Comparison of ENCODE assay signal across 8 cellular contexts in genomic region chr18:30280861-30281470, GRCh38.
A peak's percentile ranks its signal among the peaks of the same experiment; 100 is the strongest.
DNase-seq lines count a peak whose midpoint lies in the region; ATAC-seq, FAIRE-seq and TF ChIP-seq lines count a peak whose summit lies in the region.

No MANE protein-coding gene starts in this region.

- DNase-seq in AG08395 (ENCODE audit: low spot score) (peak; percentile 12), GM13977 (ENCODE audit: low spot score) (no peak), NCI-H128 (lab: John Stamatoyannopoulos, UW; ENCODE audit: unreplicated experiment) (peak; percentile 55), urothelium cell line (ENCODE audit: low spot score) (no peak)
- no peak for DNase-seq in effector CD8-positive, alpha-beta T cell (lab: John Stamatoyannopoulos, UW)
- DNase-seq in activated T-cell treated with anti-CD3 and anti-CD28 coated beads, Interleukin-2, amount 50 U/mL, for 72 hours: no peak

- FAIRE-seq in islet of Langerhans (lab: Jason Lieb, UNC) (peak; percentile 95), urothelium cell line (lab: Jason Lieb, UNC) (no peak)

- in situ Hi-C loops in GM13977 (cut with MboI; ENCODE audit: low pct_unique_long_range_greater_than_20kb, low sequenced_read_pairs, unreplicated experiment): no loop called here

- TF ChIP-seq CTCF in GM13977 (IDR thresholded peaks at IDR 0.05; ENCODE audit: extremely low read depth, insufficient read depth, missing control alignments): peak; percentile 63
- peak; percentile 83 for TF ChIP-seq CTCF in VCaP (conservative IDR thresholded peaks at IDR 0.05)

- H3K4me3 Mint-ChIP-seq in activated T-cell treated with anti-CD3 and anti-CD28 coated beads, Interleukin-2, amount 50 U/mL, for 72 hours: no peak overlapping the region

- ATAC-seq in activated T-cell treated with anti-CD3 and anti-CD28 coated beads, Interleukin-2, amount 50 U/mL, for 72 hours (replicated peaks in 1 of 2): no peak

- no peaks in the 10 kb centered on the region for H3K27me3 Mint-ChIP-seq in activated T-cell treated with anti-CD3 and anti-CD28 coated beads, Interleukin-2, amount 50 U/mL, for 72 hours (ENCODE audit: low read depth)

- H3K4me1 Mint-ChIP-seq in activated T-cell treated with anti-CD3 and anti-CD28 coated beads, Interleukin-2, amount 50 U/mL, for 72 hours (ENCODE audit: low read depth): no peaks in the 10 kb centered on the region

- peaks cover 3 to 5% of the 10 kb centered on the region in 2 donors for H3K9me3 Mint-ChIP-seq in activated T-cell treated with anti-CD3 and anti-CD28 coated beads, Interleukin-2, amount 50 U/mL, for 72 hours

- no peak overlapping the region for H3K27ac Mint-ChIP-seq in activated T-cell treated with anti-CD3 and anti-CD28 coated beads, Interleukin-2, amount 50 U/mL, for 72 hours

- no peak overlapping the region for H3K27ac ChIP-seq in VCaP

- H3K36me3 Mint-ChIP-seq in activated T-cell treated with anti-CD3 and anti-CD28 coated beads, Interleukin-2, amount 50 U/mL, for 72 hours (ENCODE audit: insufficient read depth in 2 of 2): peaks cover 0 to 1% of the 10 kb centered on the region in 2 donors

Comparison
In these comparisons a context has a peak if more than half of its experiments do, and no peak if none do; other contexts are left out.
1. DNase-seq: peak in AG08395 (single experiment) and NCI-H128 (single experiment); none in GM13977 (single experiment), effector CD8-positive, alpha-beta T cell (single experiment), urothelium cell line (single experiment) and activated T-cell treated with anti-CD3 and anti-CD28 coated beads, Interleukin-2, amount 50 U/mL, for 72 hours (0 of 2).